Comparison of ENCODE assay signal across 11 cellular contexts in genomic region chr18:70384181-70384790, GRCh38.
DNase-seq lines count a peak whose midpoint lies in the region; ATAC-seq and TF ChIP-seq lines count a peak whose summit lies in the region.
"Had no signal": no experiment of that assay in that cellular context is flagged by ENCODE, and none has a peak within 500 bp of the region (broad histone marks: within the 10 kb centered on the region; RNA-seq: fewer than 3 reads in every experiment).

No MANE protein-coding gene starts in this region.

- no peaks in the 10 kb centered on the region for H3K4me1 Mint-ChIP-seq in activated CD4-positive, alpha-beta T cell treated with anti-CD3 and anti-CD28 coated beads for 36 hours
- H3K4me1 Mint-ChIP-seq: B cell had no signal

- TF ChIP-seq CTCF in fibroblast of pulmonary artery (IDR thresholded peaks at IDR 0.05; ENCODE audit: low read length, missing control alignments): no peak

- POLR2A ChIA-PET in activated CD4-positive, alpha-beta T cell treated with anti-CD3 and anti-CD28 coated beads for 36 hours (lab: Charles Lee): no interaction called here

- no peak overlapping the region for H3K4me3 ChIP-seq in fibroblast of pulmonary artery (replicated peaks; ENCODE audit: low read depth, low read length)

- H3K27ac Mint-ChIP-seq in activated CD4-positive, alpha-beta T cell treated with anti-CD3 and anti-CD28 coated beads for 36 hours: no peak overlapping the region
- H3K27ac Mint-ChIP-seq: B cell had no signal

- no peak for ATAC-seq in activated CD4-positive, alpha-beta T cell treated with anti-CD3 and anti-CD28 coated beads for 36 hours
- no peak for ATAC-seq in HG02571 (IDR thresholded peaks at IDR 0.05; ENCODE audit: unreplicated experiment)
- no peak for ATAC-seq in GM19324 (IDR thresholded peaks at IDR 0.05; ENCODE audit: low FRiP score, unreplicated experiment)

- H3K36me3 Mint-ChIP-seq in activated CD4-positive, alpha-beta T cell treated with anti-CD3 and anti-CD28 coated beads for 36 hours (ENCODE audit: low read depth): no peaks in the 10 kb centered on the region

- CTCF ChIA-PET in activated CD4-positive, alpha-beta T cell treated with anti-CD3 and anti-CD28 coated beads for 36 hours (lab: Charles Lee): no interaction called here

- intact Hi-C loops in activated CD4-positive, alpha-beta T cell treated with anti-CD3 and anti-CD28 coated beads for 36 hours (cut with DNase I, micrococcal nuclease): no loop called here

- peak; percentile 5 for DNase-seq in activated CD4-positive, alpha-beta T cell treated with anti-CD3 and anti-CD28 coated beads for 48 hours
- DNase-seq in activated CD4-positive, alpha-beta T cell treated with anti-CD3 and anti-CD28 coated beads for 36 hours: no peak
- DNase-seq in SW 1271 (lab: John Stamatoyannopoulos, UW) (peak; percentile 85), fibroblast of pulmonary artery (ENCODE audit: low read depth) (peak; percentile 43)
- DNase-seq in activated naive CD4-positive, alpha-beta T cell treated with anti-CD3 and anti-CD28 coated beads, Interleukin-2, amount 50 U/mL, for 16 hours: no peak
- DNase-seq: effector CD4-positive, alpha-beta T cell; NCI-H748 treated with DMSO at 0.1 percent for 48 hours had no signal

- no peaks in the 10 kb centered on the region for H3K9me3 Mint-ChIP-seq in activated CD4-positive, alpha-beta T cell treated with anti-CD3 and anti-CD28 coated beads for 36 hours (ENCODE audit: low read depth)

- H3K4me3 Mint-ChIP-seq in activated CD4-positive, alpha-beta T cell treated with anti-CD3 and anti-CD28 coated beads for 36 hours: no peak overlapping the region
- H3K4me3 Mint-ChIP-seq: B cell had no signal

- H3K27ac ChIP-seq in temporal lobe (ENCODE audit: low read depth, low read length): peak overlapping the region; percentile 81

- H3K27me3 Mint-ChIP-seq in activated CD4-positive, alpha-beta T cell treated with anti-CD3 and anti-CD28 coated beads for 36 hours: no peaks in the 10 kb centered on the region
- H3K27me3 Mint-ChIP-seq: B cell had no signal

Comparison
In these comparisons a context has a peak if more than half of its experiments do, and no peak if none do; other contexts are left out.
1. DNase-seq: peak in activated CD4-positive, alpha-beta T cell treated with anti-CD3 and anti-CD28 coated beads for 48 hours (single experiment), SW 1271 (2 of 2) and fibroblast of pulmonary artery (single experiment); none in activated CD4-positive, alpha-beta T cell treated with anti-CD3 and anti-CD28 coated beads for 36 hours (single experiment) and activated naive CD4-positive, alpha-beta T cell treated with anti-CD3 and anti-CD28 coated beads, Interleukin-2, amount 50 U/mL, for 16 hours (single experiment).